Comparison of ENCODE assay signal across 24 cellular contexts in the genomic region with DNA sequence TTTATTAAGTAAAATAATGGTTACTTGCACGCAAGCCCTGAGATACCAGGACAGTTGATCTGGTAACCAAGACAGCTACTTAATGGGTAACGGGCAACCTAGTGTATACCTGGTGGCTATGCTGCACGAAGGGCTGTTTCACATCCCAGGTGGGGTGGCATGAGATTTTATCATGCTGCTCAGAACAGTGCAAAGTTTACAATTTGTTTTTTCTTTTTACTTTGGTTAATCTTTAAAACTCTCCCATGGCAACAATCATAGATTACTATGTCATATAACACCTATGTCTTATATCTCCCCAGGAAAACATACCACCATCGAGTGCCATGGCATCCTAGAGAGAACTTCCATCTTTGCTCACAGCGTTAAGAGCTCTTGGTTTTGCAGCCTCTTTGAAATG. TPM values are rescaled to one million over a fixed set of nuclear protein-coding genes. Genes with fewer than 3 reads are reported as not detected.
DNase-seq lines count a peak whose midpoint lies in the region; ATAC-seq, FAIRE-seq and TF ChIP-seq lines count a peak whose summit lies in the region.
"Had no signal": no experiment of that assay in that cellular context is flagged by ENCODE, and none has a peak within 500 bp of the region (broad histone marks: within the 10 kb centered on the region; RNA-seq: fewer than 3 reads in every experiment).

No MANE protein-coding gene starts in this region.

- H3K36me3 ChIP-seq in left ventricle myocardium inferior (peaks cover 27% of the 10 kb centered on the region), heart right ventricle (peaks cover 0 to 47% (median 8%) of the 10 kb centered on the region in 9 donors), small intestine (ENCODE audit: control insufficient read depth in 2 of 2, insufficient read depth in 2 of 2, low read length in 2 of 2) (no peaks in the 10 kb centered on the region)
- H3K36me3 ChIP-seq: BLaER1 had no signal

- H3K27me3 ChIP-seq in left ventricle myocardium inferior (ENCODE audit: low read depth) (no peaks in the 10 kb centered on the region), heart right ventricle (no peaks in the 10 kb centered on the region), small intestine (ENCODE audit: control insufficient read depth in 2 of 2, insufficient read depth in 2 of 2, low read length in 2 of 2) (no peaks in the 10 kb centered on the region)
- H3K27me3 ChIP-seq: BLaER1 had no signal

- H3K9me3 ChIP-seq in left ventricle myocardium inferior (replicated peaks) (peaks cover 3% of the 10 kb centered on the region), heart right ventricle (peaks cover 0 to 10% (median 0%) of the 10 kb centered on the region in 11 donors), small intestine (ENCODE audit: control insufficient read depth, low read depth) (no peaks in the 10 kb centered on the region)

- H3K27ac ChIP-seq in left ventricle myocardium inferior (replicated peaks) (peak overlapping the region; percentile 49), heart right ventricle (peak overlapping the region in 4 of 10 donors; percentile 7 to 46 (median 30)), VCaP (peak overlapping the region; percentile 94), small intestine (ENCODE audit: low read depth in 1 of 2, low read length in 1 of 2) (no peak overlapping the region)
- H3K27ac ChIP-seq: BLaER1 had no signal

- no peak for FAIRE-seq in small intestine (lab: Jason Lieb, UNC)
- FAIRE-seq: GM12891, GM18507, H54 had no signal

- no peak for DNase-seq in left ventricle myocardium inferior
- DNase-seq in heart right ventricle: no peak
- DNase-seq in left lobe of liver (ENCODE audit: low spot score): peak; percentile 11
- peak; percentile 40 for DNase-seq in small intestine
- no peak for DNase-seq in stimulated activated CD4-positive, alpha-beta T cell treated with anti-CD3 and anti-CD28 coated beads, Interleukin-2, amount 100 ng/mL, for 24 hours
- DNase-seq: 8988T; CD4-positive, alpha-beta memory T cell; DMS 273 treated with DMSO at 0.1 percent for 48 hours; DMS53; DND-41; EL; HCEC 1CT had no signal

- no peak for TF ChIP-seq CTCF in left ventricle myocardium inferior (IDR thresholded peaks at IDR 0.05; ENCODE audit: borderline replicate concordance)
- no peak for TF ChIP-seq CTCF in heart right ventricle (IDR thresholded peaks at IDR 0.05)
- TF ChIP-seq CTCF in VCaP (conservative IDR thresholded peaks at IDR 0.05): no peak

- no peak overlapping the region for H3K4me3 ChIP-seq in left ventricle myocardium inferior
- H3K4me3 ChIP-seq in heart right ventricle: no peak overlapping the region
- no peak overlapping the region for H3K4me3 ChIP-seq in small intestine (ENCODE audit: low read depth in 1 of 2, low read length in 2 of 2)
- H3K4me3 ChIP-seq: BLaER1, GM23338 had no signal

- peaks cover 67% of the 10 kb centered on the region for H3K4me1 ChIP-seq in left ventricle myocardium inferior
- peaks cover 0 to 45% (median 15%) of the 10 kb centered on the region in 9 donors for H3K4me1 ChIP-seq in heart right ventricle
- no peaks in the 10 kb centered on the region for H3K4me1 ChIP-seq in small intestine (ENCODE audit: control insufficient read depth in 2 of 2, insufficient read depth in 1 of 2, low read depth in 1 of 2, low read length in 1 of 2)
- H3K4me1 ChIP-seq: BLaER1 had no signal

- ATAC-seq in heart right ventricle: no peak
- ATAC-seq in left lobe of liver: peak; percentile 36
- ATAC-seq in HG03457 (IDR thresholded peaks at IDR 0.05; ENCODE audit: unreplicated experiment): no peak
- no peak for ATAC-seq in GM18498 (IDR thresholded peaks at IDR 0.05; ENCODE audit: unreplicated experiment)
- ATAC-seq: GM23338 had no signal

- WGBS in heart right ventricle, 2 donors: 73 to 81% methylated on average over 5 of the region's 5 CpGs
- 9 to 64% (median 39%) methylated on average over 5 of the region's 5 CpGs for WGBS in small intestine, 3 donors

- intact Hi-C loops in left ventricle myocardium inferior (cut with micrococcal nuclease) (no loop called here), heart right ventricle (cut with DNase I) (no loop called here)

RNA-seq across cellular contexts. Expression of gene SLC28A1, which starts 32.2 kb away (rescaled TPM):
- 0.91 TPM for total RNA-seq in left ventricle myocardium inferior
- total RNA-seq in heart right ventricle: 1 to 10 TPM in 8 of 10 donors, under 1 TPM in 2; 0.26 to 2.2 (median 1.6) TPM
- 1 to 10 TPM in 1 of 2 donors, under 1 TPM in 1; 0.07 to 1.3 TPM for polyA plus RNA-seq in heart right ventricle
- total RNA-seq in left lobe of liver: 64.6 TPM
- polyA plus RNA-seq in small intestine: 10 to 100 TPM in 2 of 3 donors, 1 to 10 TPM in 1; 4.4 to 64.6 (median 34.6) TPM
- total RNA-seq: A673; CD4-positive, alpha-beta memory T cell; G401; GM23338 had no signal
- polyA plus RNA-seq: AG04450; CD14-positive monocyte; CD4-positive, alpha-beta memory T cell; GM23338 had no signal

RNA-seq across cellular contexts. Expression of gene ALPK3, which starts 35.1 kb away (rescaled TPM):
- 181 TPM for total RNA-seq in left ventricle myocardium inferior
- 100 to 1,000 TPM; 112 to 268 (median 191) TPM for total RNA-seq in heart right ventricle
- polyA plus RNA-seq in heart right ventricle: 100 to 1,000 TPM in 1 of 2 donors, 10 to 100 TPM in 1; 35.1 to 110 TPM
- 2.7 TPM for total RNA-seq in left lobe of liver
- polyA plus RNA-seq in small intestine: 1 to 10 TPM in 1 of 3 donors, under 1 TPM in 2; 0.22 to 1.3 (median 0.54) TPM

Comparison
In these comparisons a context has a peak if more than half of its experiments do, and no peak if none do; other contexts are left out.
1. DNase-seq: peak in left lobe of liver (single experiment) and small intestine (single experiment); none in left ventricle myocardium inferior (single experiment), heart right ventricle (0 of 2) and stimulated activated CD4-positive, alpha-beta T cell treated with anti-CD3 and anti-CD28 coated beads, Interleukin-2, amount 100 ng/mL, for 24 hours (0 of 2).
2. H3K27ac ChIP-seq: peak in left ventricle myocardium inferior (single experiment) and VCaP (single experiment); none in small intestine (0 of 2).
3. RNA of gene SLC28A1, which starts 32.2 kb away (total RNA-seq): 64.6 TPM in left lobe of liver (single experiment); 0.26 to 2.2 TPM in heart right ventricle and 0.91 TPM in left ventricle myocardium inferior (single experiment); every median in the first group is over 10 times any median in the second.
4. RNA of gene ALPK3, which starts 35.1 kb away (total RNA-seq): 112 to 268 TPM in heart right ventricle and 181 TPM in left ventricle myocardium inferior (single experiment); 2.7 TPM in left lobe of liver (single experiment); every median in the first group is over 10 times any median in the second.